Comparison of ENCODE assay signal across 23 cellular contexts in the genomic region with DNA sequence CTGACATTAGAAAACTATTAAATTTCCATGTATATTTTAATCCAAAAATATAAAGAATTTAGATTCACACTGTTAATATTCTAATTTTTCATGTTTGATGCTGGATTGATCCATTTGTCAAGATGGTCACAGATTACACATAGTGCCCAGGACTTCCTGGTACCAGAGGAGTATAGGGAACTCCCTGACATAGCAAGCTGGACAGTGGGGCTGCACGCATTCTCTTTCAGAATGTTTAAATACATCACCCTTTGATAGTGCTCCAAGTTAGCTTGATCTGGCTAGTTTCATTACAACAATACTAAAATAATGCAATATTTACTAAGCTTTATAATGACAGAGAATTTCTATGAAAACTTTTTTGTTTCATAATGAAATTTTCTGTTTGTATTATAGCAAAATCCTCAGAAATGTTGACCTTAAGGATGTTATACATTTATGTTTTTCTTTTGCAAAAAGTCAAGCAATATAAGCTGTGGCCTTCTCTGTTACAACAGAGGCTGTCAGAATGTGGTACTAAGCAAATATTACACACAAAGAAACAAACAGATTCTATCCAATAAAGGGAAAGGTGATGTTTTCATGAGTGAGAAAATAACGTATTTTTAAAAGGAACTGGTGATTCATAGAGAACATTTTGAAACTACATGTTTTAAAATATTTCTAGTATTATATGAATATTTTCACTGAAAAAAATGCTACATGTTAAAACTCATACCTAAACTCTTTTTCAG.
DNase-seq lines count a peak whose midpoint lies in the region; ATAC-seq, FAIRE-seq and TF ChIP-seq lines count a peak whose summit lies in the region.
"Had no signal": no experiment of that assay in that cellular context is flagged by ENCODE, and none has a peak within 500 bp of the region (broad histone marks: within the 10 kb centered on the region; RNA-seq: fewer than 3 reads in every experiment).

No MANE protein-coding gene starts in this region.

- peak; percentile 49 for FAIRE-seq in A549 (lab: Jason Lieb, UNC)
- peak; percentile 81 for FAIRE-seq in D721Med (lab: Jason Lieb, UNC)
- peak; percentile 28 for FAIRE-seq in TTC549 (lab: Jason Lieb, UNC)
- FAIRE-seq in GM12892 (lab: Jason Lieb, UNC): no peak
- FAIRE-seq: A204.1, GM12878, GM18507 had no signal

- TF ChIP-seq POLR2A in A549 (IDR thresholded peaks at IDR 0.05; ENCODE audit: low read length) (no peak), esophagus muscularis mucosa (IDR thresholded peaks at IDR 0.05; ENCODE audit: low read depth) (no peak), GM12892 (IDR thresholded peaks at IDR 0.05; ENCODE audit: low read depth, low read length) (no peak)

- H3K4me1 ChIP-seq in A549 (peaks cover 34% of the 10 kb centered on the region), esophagus muscularis mucosa (no peaks in the 10 kb centered on the region)
- H3K4me1 ChIP-seq: BE2C; BLaER1 treated with 17β-estradiol and CSF1 and Interleukin-3, amounts not matched to agents 10 nM and 100 nM; HAP-1 had no signal

- intact Hi-C loops in esophagus muscularis mucosa (cut with DNase I): no loop called here

- POLR2A ChIA-PET in A549 (lab: Yijun Ruan, JAX): no interaction called here

- H3K4me2 ChIP-seq in A549: peak overlapping the region; percentile 44
- H3K4me2 ChIP-seq: BLaER1 treated with 17β-estradiol and CSF1 and Interleukin-3, amounts not matched to agents 10 nM and 100 nM; GM23338 had no signal

- peak; percentile 55 to 61; a peak in 4 of 6 replicates for ATAC-seq in A549
- ATAC-seq: GM12878, GM23338 had no signal

- 18% methylated on average over 2 of the region's 2 CpGs for WGBS in A549 (ENCODE audit: missing lambda C conversion rate)
- 69% methylated on average over 2 of the region's 2 CpGs for WGBS in esophagus muscularis mucosa

- H3K27ac ChIP-seq in A549: no peak overlapping the region
- no peak overlapping the region for H3K27ac ChIP-seq in esophagus muscularis mucosa (replicated peaks in 1 of 4)
- H3K27ac ChIP-seq: BLaER1 treated with 17β-estradiol and CSF1 and Interleukin-3, amounts not matched to agents 10 nM and 100 nM had no signal

- TF ChIP-seq CTCF in A549 (IDR thresholded peaks at IDR 0.05) (no peak), D721Med (IDR thresholded peaks at IDR 0.05; ENCODE audit: insufficient read depth, missing control alignments) (no peak), esophagus muscularis mucosa (IDR thresholded peaks at IDR 0.05) (no peak)

- peak in 1 of 2 experiments; percentile 32 for DNase-seq in A549 (ENCODE audit: low read depth in 1 of 2, low spot score in 1 of 2)
- no peak for DNase-seq in D721Med (ENCODE audit: insufficient read length, low spot score)
- DNase-seq in esophagus muscularis mucosa (ENCODE audit: extremely low spot score): peak; percentile 3
- no peak for DNase-seq in midbrain (lab: John Stamatoyannopoulos, UW)
- no peak for DNase-seq in H7
- DNase-seq in stimulated activated CD4-positive, alpha-beta T cell treated with anti-CD3 and anti-CD28 coated beads, Interleukin-2, amount 100 ng/mL, for 24 hours: no peak
- DNase-seq in GM12892 (ENCODE audit: insufficient read length): no peak
- DNase-seq: ACHN; AML-193; BE2C; CD4-positive, alpha-beta T cell; CD8-positive, alpha-beta memory T cell; DMS79; EL; GDM1; HFFc6 had no signal

- TF ChIP-seq EP300 in A549 (IDR thresholded peaks at IDR 0.05): no peak
- TF ChIP-seq EP300 in esophagus muscularis mucosa (IDR thresholded peaks at IDR 0.05): no peak

- H3K9me3 ChIP-seq in A549 (no peaks in the 10 kb centered on the region), esophagus muscularis mucosa (no peaks in the 10 kb centered on the region)
- H3K9me3 ChIP-seq: BE2C; BLaER1 treated with 17β-estradiol and CSF1 and Interleukin-3, amounts not matched to agents 10 nM and 100 nM; HAP-1 had no signal

- no peak overlapping the region for H3K4me3 ChIP-seq in A549
- no peak overlapping the region for H3K4me3 ChIP-seq in esophagus muscularis mucosa
- H3K4me3 ChIP-seq in H7 (ENCODE audit: insufficient read depth, low read depth, low read length): no peak overlapping the region
- H3K4me3 ChIP-seq: BLaER1 treated with 17β-estradiol and CSF1 and Interleukin-3, amounts not matched to agents 10 nM and 100 nM; GM12878; GM23338; HAP-1 had no signal

- no peaks in the 10 kb centered on the region for H3K36me3 ChIP-seq in esophagus muscularis mucosa
- no peaks in the 10 kb centered on the region for H3K36me3 ChIP-seq in H7 (replicated peaks; ENCODE audit: control insufficient read depth, insufficient read depth, low read length)
- H3K36me3 ChIP-seq: BE2C; BLaER1 treated with 17β-estradiol and CSF1 and Interleukin-3, amounts not matched to agents 10 nM and 100 nM; HAP-1 had no signal

- TF ChIP-seq RAD21 in A549 (conservative IDR thresholded peaks at IDR 0.05 in 1 of 2, IDR thresholded peaks at IDR 0.05 in 1 of 2): no peak

- CTCF ChIA-PET in A549 (lab: Yijun Ruan, JAX): interaction anchor here (0.7 kb wide), 1 partner anchor 123 kb away, joined by 3 read pairs; no protein-coding TSS in a partner anchor

- H3K27me3 ChIP-seq in esophagus muscularis mucosa (peaks cover 0 to 13% (median 0%) of the 10 kb centered on the region in 4 donors), H7 (ENCODE audit: control insufficient read depth, insufficient read depth, low read length) (no peaks in the 10 kb centered on the region)
- H3K27me3 ChIP-seq: BLaER1 treated with 17β-estradiol and CSF1 and Interleukin-3, amounts not matched to agents 10 nM and 100 nM had no signal

TF ChIP-seq in A549, 52 proteins besides CTCF, POLR2A, EP300 and RAD21:
- TF ChIP-seq CEBPB (IDR thresholded peaks at IDR 0.05) (peak; percentile 15 to 21; a peak in 2 of 4 replicates), JUN (IDR thresholded peaks at IDR 0.05) (no peak), JUNB (IDR thresholded peaks at IDR 0.05) (0 out of 2 replicates have a peak, but pooled peaks have one; percentile 19)
